1 cellular context compared by ENCODE assay signal in the genomic region with DNA sequence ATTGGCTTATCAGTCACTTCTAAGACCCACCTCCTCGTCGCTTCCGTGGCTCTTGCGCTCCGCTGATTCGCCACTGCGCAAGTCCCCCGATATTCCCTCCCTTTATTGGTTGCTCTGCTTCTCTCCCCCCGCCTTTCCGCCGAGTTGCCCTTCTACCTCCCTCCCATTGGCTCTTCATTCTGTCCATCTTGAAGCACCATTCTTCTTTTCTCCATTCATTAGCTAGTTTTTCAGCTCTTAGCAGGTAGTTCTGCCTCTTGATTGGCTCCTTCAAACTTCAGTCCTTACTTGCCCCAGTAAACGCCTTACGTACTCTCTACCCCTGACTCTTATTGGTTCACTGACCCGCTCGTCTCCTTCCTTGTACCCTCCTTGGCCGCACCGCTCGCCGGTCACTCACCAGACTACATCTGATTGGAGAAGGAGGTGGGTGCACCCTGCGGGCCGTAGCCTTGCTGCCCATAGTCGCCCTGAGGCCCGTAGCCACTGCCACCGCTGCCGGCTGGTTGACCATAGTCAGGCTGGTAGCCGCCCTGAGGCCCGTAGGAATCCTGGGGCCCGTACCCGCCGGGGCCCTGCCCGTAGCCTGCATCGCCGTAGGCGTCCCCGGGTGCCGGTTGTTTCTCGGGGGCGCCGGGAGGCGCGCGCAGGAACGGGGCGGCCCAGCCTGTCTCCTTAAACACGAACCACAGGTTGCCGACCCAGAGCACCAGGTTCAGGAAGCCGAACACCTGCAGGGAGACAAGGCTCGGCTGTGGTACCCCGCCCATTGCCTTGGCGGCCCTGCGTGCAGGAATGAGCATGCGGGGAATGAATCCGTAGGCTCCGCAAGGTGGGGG.
TF ChIP-seq lines count a peak whose summit lies in the region.

No MANE protein-coding gene starts in this region.

TF ChIP-seq in HepG2, 621 proteins besides CTCF, POLR2A, EP300 and RAD21 (continues in another document):
- TF ChIP-seq POLR2G (IDR thresholded peaks at IDR 0.05; ENCODE audit: low read depth, low read length) (peak; percentile 79), FOXA3 (CRISPR knock-in tag; IDR thresholded peaks at IDR 0.05) (0 out of 2 replicates have a peak, but pooled peaks have one; percentile 5), RARA (CRISPR knock-in tag; IDR thresholded peaks at IDR 0.05) (no peak), TOPORS (CRISPR knock-in tag; IDR thresholded peaks at IDR 0.05) (no peak), AGO2 (optimal IDR thresholded peaks at IDR 0.05; ENCODE audit: low read depth, low read length) (peak; percentile 75), NONO (IDR thresholded peaks at IDR 0.05) (no peak), NONO (CRISPR knock-in tag; conservative IDR thresholded peaks at IDR 0.05) (peak; percentile 44), DNMT1 (CRISPR knock-in tag; IDR thresholded peaks at IDR 0.05) (no peak), IRF2 (CRISPR knock-in tag; IDR thresholded peaks at IDR 0.05) (0 out of 2 replicates have a peak, but pooled peaks have one; percentile 20), ZNF317 (CRISPR knock-in tag; IDR thresholded peaks at IDR 0.05) (0 out of 2 replicates have a peak, but pooled peaks have one; percentile 21), ZNF879 (CRISPR knock-in tag; IDR thresholded peaks at IDR 0.05) (no peak), NR2C2 (CRISPR knock-in tag; IDR thresholded peaks at IDR 0.05; ENCODE audit: borderline replicate concordance) (peak; percentile 53), SP2 (CRISPR knock-in tag; IDR thresholded peaks at IDR 0.05) (peak; percentile 96), ZC3H13 (CRISPR knock-in tag; IDR thresholded peaks at IDR 0.05) (0 out of 2 replicates have a peak, but pooled peaks have one; percentile 34), ZNF780A (CRISPR knock-in tag; IDR thresholded peaks at IDR 0.05) (peak; percentile 48; the same call in 1 of the 2 replicates), PHF20 (CRISPR knock-in tag; IDR thresholded peaks at IDR 0.05) (peak; percentile 69), RXRA (CRISPR knock-in tag; IDR thresholded peaks at IDR 0.05) (peak; percentile 15; the same call in 1 of the 2 replicates), CREB1 (IDR thresholded peaks at IDR 0.05) (peak; percentile 91), CREB1 (CRISPR knock-in tag; IDR thresholded peaks at IDR 0.05) (peak; percentile 95), SNAPC2 (CRISPR knock-in tag; IDR thresholded peaks at IDR 0.05) (no peak), CREM (IDR thresholded peaks at IDR 0.05) (peak; percentile 85), CREM (CRISPR knock-in tag; IDR thresholded peaks at IDR 0.05) (no peak), ZSCAN25 (CRISPR knock-in tag; IDR thresholded peaks at IDR 0.05) (peak; percentile 82; the same call in 1 of the 2 replicates), ZNF501 (CRISPR knock-in tag; IDR thresholded peaks at IDR 0.05) (no peak), REL (CRISPR knock-in tag; conservative IDR thresholded peaks at IDR 0.05) (no peak), HNF4G (IDR thresholded peaks at IDR 0.05; ENCODE audit: borderline replicate concordance, low read depth, low read length) (no peak), HNF4G (CRISPR knock-in tag; IDR thresholded peaks at IDR 0.05; ENCODE audit: borderline replicate concordance, low read depth) (no peak), PITX1 (CRISPR knock-in tag; IDR thresholded peaks at IDR 0.05) (no peak), FOSL2 (CRISPR knock-in tag; IDR thresholded peaks at IDR 0.05) (no peak), RBFOX2 (IDR thresholded peaks at IDR 0.05; ENCODE audit: low read depth, low read length) (peak; percentile 87), RBM39 (IDR thresholded peaks at IDR 0.05; ENCODE audit: low read depth, low read length, poor library complexity, severe bottlenecking) (no peak), SMAD3 (CRISPR knock-in tag; IDR thresholded peaks at IDR 0.05) (no peak), KDM5B (CRISPR knock-in tag; IDR thresholded peaks at IDR 0.05; ENCODE audit: borderline replicate concordance) (peak; percentile 55; the same call in 1 of the 2 replicates), HNRNPL (IDR thresholded peaks at IDR 0.05; ENCODE audit: low read depth, low read length) (0 out of 2 replicates have a peak, but pooled peaks have one; percentile 52), ZNF605 (CRISPR knock-in tag; IDR thresholded peaks at IDR 0.05) (0 out of 2 replicates have a peak, but pooled peaks have one; percentile 47), KAT8 (CRISPR knock-in tag; IDR thresholded peaks at IDR 0.05) (peak; percentile 52), NRL (CRISPR knock-in tag; IDR thresholded peaks at IDR 0.05; ENCODE audit: borderline replicate concordance) (0 out of 2 replicates have a peak, but pooled peaks have one; percentile 41), ZNF331 (CRISPR knock-in tag; IDR thresholded peaks at IDR 0.05) (0 out of 2 replicates have a peak, but pooled peaks have one; percentile 9), NAIF1 (CRISPR knock-in tag; IDR thresholded peaks at IDR 0.05; ENCODE audit: borderline replicate concordance) (no peak), TBX3 (IDR thresholded peaks at IDR 0.05; ENCODE audit: borderline replicate concordance) (peak; percentile 66; the same call in 1 of the 2 replicates)
- TF ChIP-seq, protein P1, sequence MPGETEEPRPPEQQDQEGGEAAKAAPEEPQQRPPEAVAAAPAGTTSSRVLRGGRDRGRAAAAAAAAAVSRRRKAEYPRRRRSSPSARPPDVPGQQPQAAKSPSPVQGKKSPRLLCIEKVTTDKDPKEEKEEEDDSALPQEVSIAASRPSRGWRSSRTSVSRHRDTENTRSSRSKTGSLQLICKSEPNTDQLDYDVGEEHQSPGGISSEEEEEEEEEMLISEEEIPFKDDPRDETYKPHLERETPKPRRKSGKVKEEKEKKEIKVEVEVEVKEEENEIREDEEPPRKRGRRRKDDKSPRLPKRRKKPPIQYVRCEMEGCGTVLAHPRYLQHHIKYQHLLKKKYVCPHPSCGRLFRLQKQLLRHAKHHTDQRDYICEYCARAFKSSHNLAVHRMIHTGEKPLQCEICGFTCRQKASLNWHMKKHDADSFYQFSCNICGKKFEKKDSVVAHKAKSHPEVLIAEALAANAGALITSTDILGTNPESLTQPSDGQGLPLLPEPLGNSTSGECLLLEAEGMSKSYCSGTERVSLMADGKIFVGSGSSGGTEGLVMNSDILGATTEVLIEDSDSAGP (CRISPR knock-in tag; IDR thresholded peaks at IDR 0.05; ENCODE audit: borderline replicate concordance), result peak; percentile 30; the same call in 1 of the 2 replicates
- TF ChIP-seq, protein P2, sequence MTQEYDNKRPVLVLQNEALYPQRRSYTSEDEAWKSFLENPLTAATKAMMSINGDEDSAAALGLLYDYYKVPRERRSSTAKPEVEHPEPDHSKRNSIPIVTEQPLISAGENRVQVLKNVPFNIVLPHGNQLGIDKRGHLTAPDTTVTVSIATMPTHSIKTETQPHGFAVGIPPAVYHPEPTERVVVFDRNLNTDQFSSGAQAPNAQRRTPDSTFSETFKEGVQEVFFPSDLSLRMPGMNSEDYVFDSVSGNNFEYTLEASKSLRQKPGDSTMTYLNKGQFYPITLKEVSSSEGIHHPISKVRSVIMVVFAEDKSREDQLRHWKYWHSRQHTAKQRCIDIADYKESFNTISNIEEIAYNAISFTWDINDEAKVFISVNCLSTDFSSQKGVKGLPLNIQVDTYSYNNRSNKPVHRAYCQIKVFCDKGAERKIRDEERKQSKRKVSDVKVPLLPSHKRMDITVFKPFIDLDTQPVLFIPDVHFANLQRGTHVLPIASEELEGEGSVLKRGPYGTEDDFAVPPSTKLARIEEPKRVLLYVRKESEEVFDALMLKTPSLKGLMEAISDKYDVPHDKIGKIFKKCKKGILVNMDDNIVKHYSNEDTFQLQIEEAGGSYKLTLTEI (CRISPR knock-in tag; conservative IDR thresholded peaks at IDR 0.05), result no peak
- TF ChIP-seq, protein P3, sequence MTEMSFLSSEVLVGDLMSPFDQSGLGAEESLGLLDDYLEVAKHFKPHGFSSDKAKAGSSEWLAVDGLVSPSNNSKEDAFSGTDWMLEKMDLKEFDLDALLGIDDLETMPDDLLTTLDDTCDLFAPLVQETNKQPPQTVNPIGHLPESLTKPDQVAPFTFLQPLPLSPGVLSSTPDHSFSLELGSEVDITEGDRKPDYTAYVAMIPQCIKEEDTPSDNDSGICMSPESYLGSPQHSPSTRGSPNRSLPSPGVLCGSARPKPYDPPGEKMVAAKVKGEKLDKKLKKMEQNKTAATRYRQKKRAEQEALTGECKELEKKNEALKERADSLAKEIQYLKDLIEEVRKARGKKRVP (CRISPR knock-in tag; IDR thresholded peaks at IDR 0.05), result peak in 1 of 2 experiments; percentile 42; a peak in 1 of 4 replicates
- TF ChIP-seq, protein P4, sequence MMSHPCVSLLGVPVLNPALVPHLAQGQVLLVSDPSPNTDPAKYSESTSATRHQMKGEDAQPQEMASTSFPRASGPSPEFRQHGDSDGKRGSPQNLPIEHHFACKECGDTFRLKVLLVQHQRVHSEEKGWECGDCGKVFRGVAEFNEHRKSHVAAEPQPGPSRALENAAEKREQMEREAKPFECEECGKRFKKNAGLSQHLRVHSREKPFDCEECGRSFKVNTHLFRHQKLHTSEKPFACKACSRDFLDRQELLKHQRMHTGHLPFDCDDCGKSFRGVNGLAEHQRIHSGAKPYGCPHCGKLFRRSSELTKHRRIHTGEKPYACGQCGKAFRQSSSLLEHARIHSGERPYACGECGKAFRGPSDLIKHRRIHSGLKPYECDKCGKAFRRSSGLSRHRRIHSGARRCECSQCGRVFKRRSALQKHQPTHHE (CRISPR knock-in tag; IDR thresholded peaks at IDR 0.05; ENCODE audit: borderline replicate concordance), result no peak
- TF ChIP-seq, protein P5, sequence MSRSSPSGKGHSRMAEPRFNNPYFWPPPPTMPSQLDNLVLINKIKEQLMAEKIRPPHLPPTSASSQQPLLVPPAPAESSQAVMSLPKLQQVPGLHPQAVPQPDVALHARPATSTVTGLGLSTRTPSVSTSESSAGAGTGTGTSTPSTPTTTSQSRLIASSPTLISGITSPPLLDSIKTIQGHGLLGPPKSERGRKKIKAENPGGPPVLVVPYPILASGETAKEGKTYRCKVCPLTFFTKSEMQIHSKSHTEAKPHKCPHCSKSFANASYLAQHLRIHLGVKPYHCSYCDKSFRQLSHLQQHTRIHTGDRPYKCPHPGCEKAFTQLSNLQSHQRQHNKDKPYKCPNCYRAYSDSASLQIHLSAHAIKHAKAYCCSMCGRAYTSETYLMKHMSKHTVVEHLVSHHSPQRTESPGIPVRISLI (CRISPR knock-in tag; IDR thresholded peaks at IDR 0.05; ENCODE audit: borderline replicate concordance), result no peak
- TF ChIP-seq, protein P6, sequence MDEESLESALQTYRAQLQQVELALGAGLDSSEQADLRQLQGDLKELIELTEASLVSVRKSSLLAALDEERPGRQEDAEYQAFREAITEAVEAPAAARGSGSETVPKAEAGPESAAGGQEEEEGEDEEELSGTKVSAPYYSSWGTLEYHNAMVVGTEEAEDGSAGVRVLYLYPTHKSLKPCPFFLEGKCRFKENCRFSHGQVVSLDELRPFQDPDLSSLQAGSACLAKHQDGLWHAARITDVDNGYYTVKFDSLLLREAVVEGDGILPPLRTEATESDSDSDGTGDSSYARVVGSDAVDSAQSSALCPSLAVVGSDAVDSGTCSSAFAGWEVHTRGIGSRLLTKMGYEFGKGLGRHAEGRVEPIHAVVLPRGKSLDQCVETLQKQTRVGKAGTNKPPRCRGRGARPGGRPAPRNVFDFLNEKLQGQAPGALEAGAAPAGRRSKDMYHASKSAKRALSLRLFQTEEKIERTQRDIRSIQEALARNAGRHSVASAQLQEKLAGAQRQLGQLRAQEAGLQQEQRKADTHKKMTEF (CRISPR knock-in tag; IDR thresholded peaks at IDR 0.05), result peak; percentile 22; the same call in 1 of the 2 replicates
- TF ChIP-seq, protein P7, sequence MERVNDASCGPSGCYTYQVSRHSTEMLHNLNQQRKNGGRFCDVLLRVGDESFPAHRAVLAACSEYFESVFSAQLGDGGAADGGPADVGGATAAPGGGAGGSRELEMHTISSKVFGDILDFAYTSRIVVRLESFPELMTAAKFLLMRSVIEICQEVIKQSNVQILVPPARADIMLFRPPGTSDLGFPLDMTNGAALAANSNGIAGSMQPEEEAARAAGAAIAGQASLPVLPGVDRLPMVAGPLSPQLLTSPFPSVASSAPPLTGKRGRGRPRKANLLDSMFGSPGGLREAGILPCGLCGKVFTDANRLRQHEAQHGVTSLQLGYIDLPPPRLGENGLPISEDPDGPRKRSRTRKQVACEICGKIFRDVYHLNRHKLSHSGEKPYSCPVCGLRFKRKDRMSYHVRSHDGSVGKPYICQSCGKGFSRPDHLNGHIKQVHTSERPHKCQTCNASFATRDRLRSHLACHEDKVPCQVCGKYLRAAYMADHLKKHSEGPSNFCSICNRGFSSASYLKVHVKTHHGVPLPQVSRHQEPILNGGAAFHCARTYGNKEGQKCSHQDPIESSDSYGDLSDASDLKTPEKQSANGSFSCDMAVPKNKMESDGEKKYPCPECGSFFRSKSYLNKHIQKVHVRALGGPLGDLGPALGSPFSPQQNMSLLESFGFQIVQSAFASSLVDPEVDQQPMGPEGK (CRISPR knock-in tag; IDR thresholded peaks at IDR 0.05), result no peak
- TF ChIP-seq, protein P8, sequence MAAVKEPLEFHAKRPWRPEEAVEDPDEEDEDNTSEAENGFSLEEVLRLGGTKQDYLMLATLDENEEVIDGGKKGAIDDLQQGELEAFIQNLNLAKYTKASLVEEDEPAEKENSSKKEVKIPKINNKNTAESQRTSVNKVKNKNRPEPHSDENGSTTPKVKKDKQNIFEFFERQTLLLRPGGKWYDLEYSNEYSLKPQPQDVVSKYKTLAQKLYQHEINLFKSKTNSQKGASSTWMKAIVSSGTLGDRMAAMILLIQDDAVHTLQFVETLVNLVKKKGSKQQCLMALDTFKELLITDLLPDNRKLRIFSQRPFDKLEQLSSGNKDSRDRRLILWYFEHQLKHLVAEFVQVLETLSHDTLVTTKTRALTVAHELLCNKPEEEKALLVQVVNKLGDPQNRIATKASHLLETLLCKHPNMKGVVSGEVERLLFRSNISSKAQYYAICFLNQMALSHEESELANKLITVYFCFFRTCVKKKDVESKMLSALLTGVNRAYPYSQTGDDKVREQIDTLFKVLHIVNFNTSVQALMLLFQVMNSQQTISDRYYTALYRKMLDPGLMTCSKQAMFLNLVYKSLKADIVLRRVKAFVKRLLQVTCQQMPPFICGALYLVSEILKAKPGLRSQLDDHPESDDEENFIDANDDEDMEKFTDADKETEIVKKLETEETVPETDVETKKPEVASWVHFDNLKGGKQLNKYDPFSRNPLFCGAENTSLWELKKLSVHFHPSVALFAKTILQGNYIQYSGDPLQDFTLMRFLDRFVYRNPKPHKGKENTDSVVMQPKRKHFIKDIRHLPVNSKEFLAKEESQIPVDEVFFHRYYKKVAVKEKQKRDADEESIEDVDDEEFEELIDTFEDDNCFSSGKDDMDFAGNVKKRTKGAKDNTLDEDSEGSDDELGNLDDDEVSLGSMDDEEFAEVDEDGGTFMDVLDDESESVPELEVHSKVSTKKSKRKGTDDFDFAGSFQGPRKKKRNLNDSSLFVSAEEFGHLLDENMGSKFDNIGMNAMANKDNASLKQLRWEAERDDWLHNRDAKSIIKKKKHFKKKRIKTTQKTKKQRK (IDR thresholded peaks at IDR 0.05; ENCODE audit: low read length), result peak; percentile 95
- TF ChIP-seq, protein P9, sequence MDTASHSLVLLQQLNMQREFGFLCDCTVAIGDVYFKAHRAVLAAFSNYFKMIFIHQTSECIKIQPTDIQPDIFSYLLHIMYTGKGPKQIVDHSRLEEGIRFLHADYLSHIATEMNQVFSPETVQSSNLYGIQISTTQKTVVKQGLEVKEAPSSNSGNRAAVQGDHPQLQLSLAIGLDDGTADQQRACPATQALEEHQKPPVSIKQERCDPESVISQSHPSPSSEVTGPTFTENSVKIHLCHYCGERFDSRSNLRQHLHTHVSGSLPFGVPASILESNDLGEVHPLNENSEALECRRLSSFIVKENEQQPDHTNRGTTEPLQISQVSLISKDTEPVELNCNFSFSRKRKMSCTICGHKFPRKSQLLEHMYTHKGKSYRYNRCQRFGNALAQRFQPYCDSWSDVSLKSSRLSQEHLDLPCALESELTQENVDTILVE (CRISPR knock-in tag; IDR thresholded peaks at IDR 0.05), result no peak
